Comparison of ENCODE assay signal across 8 cellular contexts in genomic region chr17:64281962-64282752, GRCh38.
DNase-seq lines count a peak whose midpoint lies in the region; ATAC-seq, FAIRE-seq and TF ChIP-seq lines count a peak whose summit lies in the region.

No MANE protein-coding gene starts in this region.

- no peak for DNase-seq in AG09309 (ENCODE audit: low read depth)
- DNase-seq in H54 (ENCODE audit: insufficient read length, low spot score): peak; percentile 54
- peak; percentile 47 for DNase-seq in NCI-H524 treated with DMSO at 0.1 percent for 48 hours (lab: John Stamatoyannopoulos, UW)
- peak; percentile 35 to 46 for DNase-seq in activated CD4-positive, alpha-beta T cell treated with anti-CD3 and anti-CD28 coated beads for 24 hours (ENCODE audit: low read depth in 2 of 2)
- peak; percentile 36 to 50 (median 40) for DNase-seq in effector memory CD8-positive, alpha-beta T cell
- DNase-seq in memory B cell (ENCODE audit: low spot score in 2 of 2): peak; percentile 31 to 47
- peak; percentile 33 for DNase-seq in stimulated activated naive B cell treated with anti-CD40 and anti-IgM and Interleukin-4, amounts not matched to agents 10 μg/mL and 1 μg/mL and 100 μg/mL, for 72 hours

- H3K36me3 Mint-ChIP-seq in effector memory CD8-positive, alpha-beta T cell (ENCODE audit: insufficient read depth): no peaks in the 10 kb centered on the region
- no peaks in the 10 kb centered on the region for H3K36me3 Mint-ChIP-seq in memory B cell
- no peaks in the 10 kb centered on the region for H3K36me3 Mint-ChIP-seq in stimulated activated naive B cell treated with anti-CD40 and anti-IgM and Interleukin-4, amounts not matched to agents 10 μg/mL and 1 μg/mL and 100 μg/mL, for 72 hours

- no peaks in the 10 kb centered on the region for H3K9me3 Mint-ChIP-seq in effector memory CD8-positive, alpha-beta T cell
- no peaks in the 10 kb centered on the region for H3K9me3 Mint-ChIP-seq in memory B cell
- H3K9me3 Mint-ChIP-seq in stimulated activated naive B cell treated with anti-CD40 and anti-IgM and Interleukin-4, amounts not matched to agents 10 μg/mL and 1 μg/mL and 100 μg/mL, for 72 hours: no peaks in the 10 kb centered on the region

- H3K4me3 Mint-ChIP-seq in effector memory CD8-positive, alpha-beta T cell: no peak overlapping the region
- no peak overlapping the region for H3K4me3 Mint-ChIP-seq in memory B cell
- no peak overlapping the region for H3K4me3 Mint-ChIP-seq in stimulated activated naive B cell treated with anti-CD40 and anti-IgM and Interleukin-4, amounts not matched to agents 10 μg/mL and 1 μg/mL and 100 μg/mL, for 72 hours

- no peaks in the 10 kb centered on the region for H3K4me1 Mint-ChIP-seq in effector memory CD8-positive, alpha-beta T cell (ENCODE audit: low read depth in 2 of 2)
- peaks cover 4% of the 10 kb centered on the region for H3K4me1 Mint-ChIP-seq in memory B cell
- H3K4me1 Mint-ChIP-seq in stimulated activated naive B cell treated with anti-CD40 and anti-IgM and Interleukin-4, amounts not matched to agents 10 μg/mL and 1 μg/mL and 100 μg/mL, for 72 hours: peaks cover 5 to 18% of the 10 kb centered on the region in 2 donors

- no peak for FAIRE-seq in H54 (lab: Jason Lieb, UNC)

- no peak overlapping the region for H3K4me3 ChIP-seq in AG09309 (ENCODE audit: control insufficient read depth, low read depth, low read length)

- no peaks in the 10 kb centered on the region for H3K27me3 Mint-ChIP-seq in effector memory CD8-positive, alpha-beta T cell
- H3K27me3 Mint-ChIP-seq in memory B cell: peaks cover 4% of the 10 kb centered on the region
- peaks cover 0 to 6% of the 10 kb centered on the region in 2 donors for H3K27me3 Mint-ChIP-seq in stimulated activated naive B cell treated with anti-CD40 and anti-IgM and Interleukin-4, amounts not matched to agents 10 μg/mL and 1 μg/mL and 100 μg/mL, for 72 hours

- no peak overlapping the region for H3K27ac Mint-ChIP-seq in effector memory CD8-positive, alpha-beta T cell
- no peak overlapping the region for H3K27ac Mint-ChIP-seq in memory B cell
- H3K27ac Mint-ChIP-seq in stimulated activated naive B cell treated with anti-CD40 and anti-IgM and Interleukin-4, amounts not matched to agents 10 μg/mL and 1 μg/mL and 100 μg/mL, for 72 hours: no peak overlapping the region

- TF ChIP-seq POLR2A in H54 (IDR thresholded peaks at IDR 0.05; ENCODE audit: low read depth, low read length): no peak

- peak; percentile 83 for TF ChIP-seq CTCF in AG09309 (IDR thresholded peaks at IDR 0.05; ENCODE audit: control insufficient read depth, insufficient read depth, low read depth, low read length, missing control alignments)

- ATAC-seq in effector memory CD8-positive, alpha-beta T cell (replicated peaks): peak; percentile 56
- ATAC-seq in memory B cell (ENCODE audit: low read depth): peak; percentile 41
- peak; percentile 55 to 64 for ATAC-seq in stimulated activated naive B cell treated with anti-CD40 and anti-IgM and Interleukin-4, amounts not matched to agents 10 μg/mL and 1 μg/mL and 100 μg/mL, for 72 hours (replicated peaks)
- ATAC-seq in GM18873 (IDR thresholded peaks at IDR 0.05; ENCODE audit: low FRiP score, unreplicated experiment): no peak
